ENCODE assay signal across 9 cellular contexts in genomic region chr18:22983175-22983574, GRCh38. TPM values are rescaled to one million over a fixed set of nuclear protein-coding genes. Genes with fewer than 3 reads are reported as not detected.
DNase-seq lines count a peak whose midpoint lies in the region; ATAC-seq, FAIRE-seq and TF ChIP-seq lines count a peak whose summit lies in the region.
"Had no signal": no experiment of that assay in that cellular context is flagged by ENCODE, and none has a peak within 500 bp of the region (broad histone marks: within the 10 kb centered on the region; RNA-seq: fewer than 3 reads in every experiment).

No MANE protein-coding gene starts in this region.

- no peak overlapping the region for H3K4me3 ChIP-seq in AG04449 (ENCODE audit: low read depth, low read length)
- H3K4me3 ChIP-seq: HAP-1 had no signal

- no peak for ATAC-seq in activated T-helper 17 cell treated with anti-CD3 and anti-CD28 coated beads, Interleukin-2, amount 50 U/mL, for 72 hours (replicated peaks)

- peaks cover 37% of the 10 kb centered on the region for H3K36me3 Mint-ChIP-seq in activated T-helper 17 cell treated with anti-CD3 and anti-CD28 coated beads, Interleukin-2, amount 50 U/mL, for 72 hours (ENCODE audit: low read depth)

- POLR2A ChIA-PET in AG04449 (lab: Yijun Ruan, JAX), result no interaction called here

- DNase-seq in AG04449 (ENCODE audit: low read depth, low spot score), result no peak
- no peak for DNase-seq in GM12892 (ENCODE audit: insufficient read length)
- DNase-seq in RKO (ENCODE audit: low spot score), result peak; percentile 69
- DNase-seq in fibroblast of peridontal ligament (ENCODE audit: extremely low read depth), result peak; percentile 79
- peak; percentile 24 for DNase-seq in smooth muscle cell of the brain vasculature (ENCODE audit: low read depth, low spot score)
- no peak for DNase-seq in activated CD8-positive, alpha-beta memory T cell treated with anti-CD3 and anti-CD28 coated beads for 24 hours
- DNase-seq in stimulated activated CD4-positive, alpha-beta T cell treated with anti-CD3 and anti-CD28 coated beads, Interleukin-4, amount 100 ng/mL, for 24 hours, result no peak

- H3K27me3 Mint-ChIP-seq in activated T-helper 17 cell treated with anti-CD3 and anti-CD28 coated beads, Interleukin-2, amount 50 U/mL, for 72 hours, result no peaks in the 10 kb centered on the region

- FAIRE-seq in GM12892 (lab: Jason Lieb, UNC), result peak; percentile 24

- no peak overlapping the region for H3K27ac Mint-ChIP-seq in activated T-helper 17 cell treated with anti-CD3 and anti-CD28 coated beads, Interleukin-2, amount 50 U/mL, for 72 hours

- TF ChIP-seq POLR2A in GM12892 (IDR thresholded peaks at IDR 0.05; ENCODE audit: low read depth, low read length), result no peak

- peaks cover 9% of the 10 kb centered on the region for H3K4me1 Mint-ChIP-seq in activated T-helper 17 cell treated with anti-CD3 and anti-CD28 coated beads, Interleukin-2, amount 50 U/mL, for 72 hours

- no peak overlapping the region for H3K4me3 Mint-ChIP-seq in activated T-helper 17 cell treated with anti-CD3 and anti-CD28 coated beads, Interleukin-2, amount 50 U/mL, for 72 hours

- no peaks in the 10 kb centered on the region for H3K9me3 Mint-ChIP-seq in activated T-helper 17 cell treated with anti-CD3 and anti-CD28 coated beads, Interleukin-2, amount 50 U/mL, for 72 hours

- CTCF ChIA-PET in AG04449 (lab: Yijun Ruan, JAX), result interaction anchor here (0.6 to 6.0 kb wide), 31 partner anchors 8 to 1040 kb away, joined by 3 to 114 read pairs (median 4); partner anchors contain the start of gene RBBP8

- peak; percentile 25 for TF ChIP-seq CTCF in AG04449 (IDR thresholded peaks at IDR 0.05; ENCODE audit: insufficient read depth, low read length, missing control alignments)

RNA-seq across cellular contexts. Expression of gene RBBP8, which starts 50.0 kb away (rescaled TPM):
- 43.9 TPM for polyA plus RNA-seq in GM12892 (2012; ENCODE audit: missing spikeins)
- 10 to 100 TPM; 37.5 to 69.1 TPM for total RNA-seq in activated T-helper 17 cell treated with anti-CD3 and anti-CD28 coated beads, Interleukin-2, amount 50 U/mL, for 72 hours

Comparison
In these comparisons a context has a peak if more than half of its experiments do, and no peak if none do; other contexts are left out.
1. DNase-seq: peak in RKO (single experiment), fibroblast of peridontal ligament (single experiment) and smooth muscle cell of the brain vasculature (single experiment); none in AG04449 (single experiment), GM12892 (single experiment), activated CD8-positive, alpha-beta memory T cell treated with anti-CD3 and anti-CD28 coated beads for 24 hours (single experiment) and stimulated activated CD4-positive, alpha-beta T cell treated with anti-CD3 and anti-CD28 coated beads, Interleukin-4, amount 100 ng/mL, for 24 hours (single experiment).